In the genomic region with DNA sequence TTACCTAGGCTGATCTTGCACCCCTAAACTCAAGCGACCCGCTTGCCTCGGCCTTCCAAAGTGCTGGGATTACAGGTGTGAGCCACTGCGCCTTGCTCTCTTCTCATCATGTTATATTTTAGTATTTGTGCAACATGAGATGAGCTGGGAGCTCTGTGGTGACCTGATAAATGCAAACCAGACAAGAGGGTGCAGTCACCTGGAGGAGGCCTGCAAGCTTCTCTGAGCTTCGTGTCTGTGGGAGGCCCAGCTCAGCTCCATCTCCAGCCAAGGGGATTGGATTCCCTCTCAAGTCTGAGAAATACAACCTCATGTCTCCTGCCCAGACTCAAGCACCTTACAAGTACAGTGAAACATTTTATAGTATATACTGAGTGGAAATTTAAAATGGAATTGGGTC, we compare ENCODE assay signal across 32 cellular contexts. TPM values are rescaled to one million over a fixed set of nuclear protein-coding genes. Genes with fewer than 3 reads are reported as not detected.
"Had no signal": no experiment of that assay in that cellular context is flagged by ENCODE, and none has a peak within 500 bp of the region (broad histone marks: within the 10 kb centered on the region; RNA-seq: fewer than 3 reads in every experiment).

No MANE protein-coding gene starts in this region.

- H3K9ac ChIP-seq: neural progenitor cell had no signal

- H3K4me3 Mint-ChIP-seq: activated CD8-positive, alpha-beta T cell treated with anti-CD3 and anti-CD28 coated beads, Interleukin-2, amount 10 ng/mL, durations not matched to agents 7 days and 5 days; endodermal cell; neural progenitor cell; stimulated activated naive CD8-positive, alpha-beta T cell treated with anti-CD3 and anti-CD28 coated beads, Interleukin-15, amount 100 ng/mL, for 72 hours had no signal

- H3K27ac ChIP-seq: cardiac muscle cell, epithelial cell of prostate, neural progenitor cell, psoas muscle, suprapubic skin, transverse colon had no signal

- H3K27me3 ChIP-seq: cardiac muscle cell, dorsolateral prefrontal cortex, neural progenitor cell, suprapubic skin, transverse colon had no signal

- H3K9me3 Mint-ChIP-seq: activated naive CD4-positive, alpha-beta T cell treated with anti-CD3 and anti-CD28 coated beads, Interleukin-2, amount 50 U/mL, for 72 hours; endodermal cell; neural progenitor cell; stimulated activated naive CD8-positive, alpha-beta T cell treated with anti-CD3 and anti-CD28 coated beads, Interleukin-15, amount 100 ng/mL, for 72 hours had no signal

- DNase-seq: activated CD4-positive, alpha-beta T cell treated with anti-CD3 and anti-CD28 coated beads for 48 hours; activated CD4-positive, CD25-positive, alpha-beta regulatory T cell; activated CD8-positive, alpha-beta memory T cell treated with anti-CD3 and anti-CD28 coated beads, Interleukin-2, amount 50 U/mL, for 4 hours; activated CD8-positive, alpha-beta T cell treated with anti-CD3 and anti-CD28 coated beads, Interleukin-2, amount 10 ng/mL, durations not matched to agents 7 days and 5 days; activated effector memory CD4-positive, alpha-beta T cell treated with Interleukin-2 at 50 U/mL for 16 hours; activated T-cell treated with anti-CD3 and anti-CD28 coated beads, Interleukin-2, amount 50 U/mL, for 48 hours; amygdala; dorsolateral prefrontal cortex; endodermal cell; foreskin melanocyte; glutamatergic neuron; hypothalamus; mammary epithelial cell; midbrain; psoas muscle; right cardiac atrium; stimulated activated CD4-positive, alpha-beta T cell treated with anti-CD3 and anti-CD28 coated beads, Interleukin-15, amount 100 ng/mL, for 24 hours; stimulated activated CD4-positive, alpha-beta T cell treated with anti-CD3 and anti-CD28 coated beads, Interleukin-4, amount 100 ng/mL, for 1 hour; stimulated activated naive CD8-positive, alpha-beta T cell treated with anti-CD3 and anti-CD28 coated beads, Interleukin-15, amount 100 ng/mL, for 72 hours; T-helper 1 cell; T1000; transverse colon had no signal

- H3K4me2 ChIP-seq: neural progenitor cell had no signal

- H2AFZ ChIP-seq: neural progenitor cell had no signal

- H3K36me3 Mint-ChIP-seq: activated naive CD4-positive, alpha-beta T cell treated with anti-CD3 and anti-CD28 coated beads, Interleukin-2, amount 50 U/mL, for 72 hours had no signal

- ATAC-seq: activated CD8-positive, alpha-beta T cell treated with anti-CD3 and anti-CD28 coated beads, Interleukin-2, amount 10 ng/mL, durations not matched to agents 7 days and 5 days; activated naive CD4-positive, alpha-beta T cell treated with anti-CD3 and anti-CD28 coated beads, Interleukin-2, amount 50 U/mL, for 72 hours; left lobe of liver; psoas muscle; right cardiac atrium; stimulated activated naive CD8-positive, alpha-beta T cell treated with anti-CD3 and anti-CD28 coated beads, Interleukin-15, amount 100 ng/mL, for 72 hours had no signal

- H3K27me3 Mint-ChIP-seq: stimulated activated naive CD8-positive, alpha-beta T cell treated with anti-CD3 and anti-CD28 coated beads, Interleukin-15, amount 100 ng/mL, for 72 hours had no signal

- H3K4me3 ChIP-seq: cardiac muscle cell, neural progenitor cell, psoas muscle, skin epidermis, suprapubic skin, transverse colon had no signal

- H3K4me1 Mint-ChIP-seq: neural progenitor cell had no signal

- H3K9me3 ChIP-seq: psoas muscle, suprapubic skin, transverse colon had no signal

- H3K4me1 ChIP-seq: neural progenitor cell had no signal

- H3K27ac Mint-ChIP-seq: activated CD8-positive, alpha-beta T cell treated with anti-CD3 and anti-CD28 coated beads, Interleukin-2, amount 10 ng/mL, durations not matched to agents 7 days and 5 days; activated naive CD4-positive, alpha-beta T cell treated with anti-CD3 and anti-CD28 coated beads, Interleukin-2, amount 50 U/mL, for 72 hours; endodermal cell; neural progenitor cell; stimulated activated naive CD8-positive, alpha-beta T cell treated with anti-CD3 and anti-CD28 coated beads, Interleukin-15, amount 100 ng/mL, for 72 hours had no signal

- H3K36me3 ChIP-seq: cardiac muscle cell, neural progenitor cell, suprapubic skin, transverse colon had no signal

RNA-seq across cellular contexts. Expression of a gene that starts 3.2 kb away (rescaled TPM):
- total RNA-seq: cardiac muscle cell, endodermal cell, mammary epithelial cell, myocyte, osteocyte had no signal
- polyA plus RNA-seq: keratinocyte, mammary epithelial cell had no signal

RNA-seq across cellular contexts. Expression of a gene that starts 14.6 kb away (rescaled TPM):
- total RNA-seq: activated CD8-positive, alpha-beta T cell treated with anti-CD3 and anti-CD28 coated beads, Interleukin-2, amount 10 ng/mL, durations not matched to agents 7 days and 5 days; right cardiac atrium had no signal
- polyA plus RNA-seq: cardiac muscle cell, keratinocyte had no signal
